Comparison of ENCODE assay signal across 26 cellular contexts in the genomic region with DNA sequence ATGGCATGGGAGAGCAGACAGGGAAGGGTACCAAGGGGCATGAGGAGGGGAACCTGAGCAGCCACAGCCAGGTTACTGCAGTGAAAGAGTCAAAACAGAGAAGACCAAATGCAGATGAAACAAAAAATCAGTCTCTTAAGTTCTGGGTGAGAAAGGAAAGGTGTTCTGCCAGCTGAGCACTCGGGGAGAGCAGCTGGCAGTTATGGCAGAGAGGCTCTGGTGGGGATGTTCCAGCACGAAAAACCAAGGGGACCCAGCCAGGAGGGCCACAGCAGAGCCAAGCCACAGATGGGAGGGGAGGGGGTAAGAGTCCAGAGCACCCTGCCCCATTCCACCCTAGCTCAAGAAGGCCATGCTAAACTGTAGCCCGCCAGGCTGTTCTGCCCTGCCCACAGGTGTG. TPM values are rescaled to one million over a fixed set of nuclear protein-coding genes. Genes with fewer than 3 reads are reported as not detected.
DNase-seq lines count a peak whose midpoint lies in the region; ATAC-seq and TF ChIP-seq lines count a peak whose summit lies in the region.
"Had no signal": no experiment of that assay in that cellular context is flagged by ENCODE, and none has a peak within 500 bp of the region (broad histone marks: within the 10 kb centered on the region; RNA-seq: fewer than 3 reads in every experiment).

No MANE protein-coding gene starts in this region.

- H3K4me1 ChIP-seq in breast epithelium (no peaks in the 10 kb centered on the region), tibial nerve (peaks cover 0 to 14% (median 0%) of the 10 kb centered on the region in 4 donors)
- H3K4me1 ChIP-seq: foreskin keratinocyte had no signal

- no peak for ATAC-seq in stimulated activated memory B cell treated with anti-CD40 and anti-IgM and Interleukin-4, amounts not matched to agents 10 μg/mL and 1 μg/mL and 100 μg/mL, for 72 hours
- ATAC-seq in HG02678 (IDR thresholded peaks at IDR 0.05; ENCODE audit: unreplicated experiment): no peak
- ATAC-seq: foreskin keratinocyte had no signal

- no peak overlapping the region for H3K27ac ChIP-seq in breast epithelium
- no peak overlapping the region for H3K27ac ChIP-seq in tibial nerve
- H3K27ac ChIP-seq: BLaER1 treated with 17β-estradiol and CSF1 and Interleukin-3, amounts not matched to agents 10 nM and 100 nM; epithelial cell of prostate; foreskin keratinocyte; testis had no signal

- DNase-seq in MCF 10A (ENCODE audit: unreplicated experiment): no peak
- DNase-seq in breast epithelium (ENCODE audit: low spot score in 2 of 2): no peak
- no peak for DNase-seq in activated naive CD8-positive, alpha-beta T cell treated with anti-CD3 and anti-CD28 coated beads for 36 hours
- DNase-seq in glutamatergic neuron: no peak
- DNase-seq in OCI-M2 (lab: John Stamatoyannopoulos, UW; ENCODE audit: unreplicated experiment): no peak
- DNase-seq in tibial nerve (ENCODE audit: low spot score in 2 of 2): no peak
- DNase-seq: activated CD4-positive, alpha-beta T cell treated with anti-CD3 and anti-CD28 coated beads for 4 hours; activated CD8-positive, alpha-beta memory T cell treated with anti-CD3 and anti-CD28 coated beads, Interleukin-2, amount 50 U/mL, for 4 hours; activated naive CD4-positive, alpha-beta T cell treated with Interleukin-2 at 50 U/mL for 16 hours; cortex of kidney; DMS 273 treated with DMSO at 0.1 percent for 48 hours; foreskin keratinocyte; KBM-7; kidney glomerular epithelial cell; NCI-H2029; stimulated activated CD8-positive, alpha-beta memory T cell treated with anti-CD3 and anti-CD28 coated beads, Interleukin-4, amount 100 ng/mL, for 48 hours; testis had no signal

- TF ChIP-seq CTCF in MCF 10A (IDR thresholded peaks at IDR 0.05; ENCODE audit: unreplicated experiment): no peak
- TF ChIP-seq CTCF in breast epithelium (IDR thresholded peaks at IDR 0.05): no peak
- no peak for TF ChIP-seq CTCF in glutamatergic neuron (IDR thresholded peaks at IDR 0.05; ENCODE audit: partially characterized antibody, unreplicated experiment)
- no peak for TF ChIP-seq CTCF in tibial nerve (IDR thresholded peaks at IDR 0.05)

- TF ChIP-seq POLR2A in breast epithelium (IDR thresholded peaks at IDR 0.05) (no peak), tibial nerve (IDR thresholded peaks at IDR 0.05) (no peak)

- H3K36me3 ChIP-seq in breast epithelium (peaks cover 18% of the 10 kb centered on the region), tibial nerve (peaks cover 7 to 94% (median 34%) of the 10 kb centered on the region in 3 donors)

- H3K36me3 Mint-ChIP-seq in MCF 10A (ENCODE audit: insufficient read depth, unreplicated experiment) (peaks cover 91% of the 10 kb centered on the region), glutamatergic neuron (ENCODE audit: unreplicated experiment) (peaks cover 3% of the 10 kb centered on the region)
- H3K36me3 Mint-ChIP-seq in activated naive CD8-positive, alpha-beta T cell treated with anti-CD3 and anti-CD28 coated beads for 36 hours: peaks cover 33% of the 10 kb centered on the region
- H3K36me3 Mint-ChIP-seq in stimulated activated memory B cell treated with anti-CD40 and anti-IgM and Interleukin-4, amounts not matched to agents 10 μg/mL and 1 μg/mL and 100 μg/mL, for 72 hours: peaks cover 68% of the 10 kb centered on the region

- POLR2A ChIA-PET in MCF 10A (lab: Yijun Ruan, JAX): no interaction called here

- TF ChIP-seq EP300 in tibial nerve (IDR thresholded peaks at IDR 0.05): no peak

- no peaks in the 10 kb centered on the region for H3K27me3 Mint-ChIP-seq in MCF 10A (ENCODE audit: insufficient read depth, unreplicated experiment)
- H3K27me3 Mint-ChIP-seq in activated naive CD8-positive, alpha-beta T cell treated with anti-CD3 and anti-CD28 coated beads for 36 hours: no peaks in the 10 kb centered on the region
- peaks cover 13% of the 10 kb centered on the region for H3K27me3 Mint-ChIP-seq in glutamatergic neuron (ENCODE audit: unreplicated experiment)
- H3K27me3 Mint-ChIP-seq in stimulated activated memory B cell treated with anti-CD40 and anti-IgM and Interleukin-4, amounts not matched to agents 10 μg/mL and 1 μg/mL and 100 μg/mL, for 72 hours: no peaks in the 10 kb centered on the region

- no TSS peak for BruUV-seq in MCF 10A (replicated peaks; lab: Mats Ljungman, UMichigan)

- H3K4me3 ChIP-seq in breast epithelium (no peak overlapping the region), tibial nerve (no peak overlapping the region)
- H3K4me3 ChIP-seq: BLaER1 treated with 17β-estradiol and CSF1 and Interleukin-3, amounts not matched to agents 10 nM and 100 nM; testis had no signal

- H3K27ac Mint-ChIP-seq in MCF 10A (ENCODE audit: low read depth, unreplicated experiment) (peak overlapping the region; percentile 79), glutamatergic neuron (ENCODE audit: unreplicated experiment) (peak overlapping the region; percentile 18)
- H3K27ac Mint-ChIP-seq in activated naive CD8-positive, alpha-beta T cell treated with anti-CD3 and anti-CD28 coated beads for 36 hours: peak overlapping the region; percentile 70
- H3K27ac Mint-ChIP-seq in stimulated activated memory B cell treated with anti-CD40 and anti-IgM and Interleukin-4, amounts not matched to agents 10 μg/mL and 1 μg/mL and 100 μg/mL, for 72 hours: peak overlapping the region; percentile 97

- CTCF ChIA-PET in MCF 10A (lab: Yijun Ruan, JAX): interaction anchor here (0.6 to 1.1 kb wide), 2 partner anchors 13 to 137 kb away, joined by 3 read pairs; no protein-coding TSS in a partner anchor

- H3K4me1 Mint-ChIP-seq in MCF 10A (ENCODE audit: insufficient read depth, unreplicated experiment) (no peaks in the 10 kb centered on the region), glutamatergic neuron (ENCODE audit: low read depth, unreplicated experiment) (peaks cover 35% of the 10 kb centered on the region)
- H3K4me1 Mint-ChIP-seq in activated naive CD8-positive, alpha-beta T cell treated with anti-CD3 and anti-CD28 coated beads for 36 hours: peaks cover 32% of the 10 kb centered on the region
- H3K4me1 Mint-ChIP-seq in stimulated activated memory B cell treated with anti-CD40 and anti-IgM and Interleukin-4, amounts not matched to agents 10 μg/mL and 1 μg/mL and 100 μg/mL, for 72 hours: peaks cover 62% of the 10 kb centered on the region

- H3K27me3 ChIP-seq in breast epithelium: no peaks in the 10 kb centered on the region
- no peaks in the 10 kb centered on the region for H3K27me3 ChIP-seq in tibial nerve
- H3K27me3 ChIP-seq: BLaER1 treated with 17β-estradiol and CSF1 and Interleukin-3, amounts not matched to agents 10 nM and 100 nM; foreskin keratinocyte; testis had no signal

- WGBS in tibial nerve, 2 donors: 74 to 86% methylated on average over 3 of the region's 3 CpGs

- intact Hi-C loops in MCF 10A (cut with micrococcal nuclease): no loop called here
- intact Hi-C loops in breast epithelium (cut with DNase I; ENCODE audit: low total_unique reads): no loop called here

- H3K9me3 ChIP-seq in breast epithelium (no peaks in the 10 kb centered on the region), tibial nerve (no peaks in the 10 kb centered on the region)
- H3K9me3 ChIP-seq: BLaER1 treated with 17β-estradiol and CSF1 and Interleukin-3, amounts not matched to agents 10 nM and 100 nM; testis had no signal

- H3K4me3 Mint-ChIP-seq in MCF 10A (ENCODE audit: unreplicated experiment) (no peak overlapping the region), glutamatergic neuron (ENCODE audit: unreplicated experiment) (no peak overlapping the region)
- no peak overlapping the region for H3K4me3 Mint-ChIP-seq in activated naive CD8-positive, alpha-beta T cell treated with anti-CD3 and anti-CD28 coated beads for 36 hours
- no peak overlapping the region for H3K4me3 Mint-ChIP-seq in stimulated activated memory B cell treated with anti-CD40 and anti-IgM and Interleukin-4, amounts not matched to agents 10 μg/mL and 1 μg/mL and 100 μg/mL, for 72 hours

- H3K9me3 Mint-ChIP-seq in MCF 10A (ENCODE audit: unreplicated experiment): no peaks in the 10 kb centered on the region
- H3K9me3 Mint-ChIP-seq in activated naive CD8-positive, alpha-beta T cell treated with anti-CD3 and anti-CD28 coated beads for 36 hours: no peaks in the 10 kb centered on the region
- H3K9me3 Mint-ChIP-seq in glutamatergic neuron (ENCODE audit: unreplicated experiment): peaks cover 24% of the 10 kb centered on the region
- no peaks in the 10 kb centered on the region for H3K9me3 Mint-ChIP-seq in stimulated activated memory B cell treated with anti-CD40 and anti-IgM and Interleukin-4, amounts not matched to agents 10 μg/mL and 1 μg/mL and 100 μg/mL, for 72 hours

RNA-seq across cellular contexts. Expression of a gene that starts 31.7 kb away (rescaled TPM):
- total RNA-seq in MCF 10A (2022): not detected in 2 replicates
- total RNA-seq in breast epithelium: not detected
- total RNA-seq in activated naive CD8-positive, alpha-beta T cell treated with anti-CD3 and anti-CD28 coated beads for 36 hours: not detected
- 4.1 TPM for total RNA-seq in glutamatergic neuron (ENCODE audit: unreplicated experiment)
- total RNA-seq in tibial nerve: not detected
- total RNA-seq: A673, foreskin keratinocyte, H4, mesenteric fat pad, NCI-H460, pulmonary artery endothelial cell had no signal

Comparison
In these comparisons a context has a peak if more than half of its experiments do, and no peak if none do; other contexts are left out.
1. H3K27ac Mint-ChIP-seq: peak in every context shown above with its lines; median percentile 97 in stimulated activated memory B cell treated with anti-CD40 and anti-IgM and Interleukin-4, amounts not matched to agents 10 μg/mL and 1 μg/mL and 100 μg/mL, for 72 hours; 79 in MCF 10A; 70 in activated naive CD8-positive, alpha-beta T cell treated with anti-CD3 and anti-CD28 coated beads for 36 hours; 18 in glutamatergic neuron.